22 cellular contexts compared by ENCODE assay signal in genomic region chr9:104882574-104882973, GRCh38. TPM values are rescaled to one million over a fixed set of nuclear protein-coding genes. Genes with fewer than 3 reads are reported as not detected.
A peak's percentile ranks its signal among the peaks of the same experiment; 100 is the strongest.
DNase-seq lines count a peak whose midpoint lies in the region; ATAC-seq, FAIRE-seq and TF ChIP-seq lines count a peak whose summit lies in the region.
"Had no signal": no experiment of that assay in that cellular context is flagged by ENCODE, and none has a peak within 500 bp of the region (broad histone marks: within the 10 kb centered on the region; RNA-seq: fewer than 3 reads in every experiment).

No MANE protein-coding gene starts in this region.

- peak overlapping the region; percentile 12 for H3K27ac Mint-ChIP-seq in CD4-positive, alpha-beta T cell
- H3K27ac Mint-ChIP-seq: HFFc6 had no signal

- no peaks in the 10 kb centered on the region for H3K9me3 Mint-ChIP-seq in CD4-positive, alpha-beta T cell
- H3K9me3 Mint-ChIP-seq: HFFc6 had no signal

- POLR2A ChIA-PET in CD4-positive, alpha-beta T cell (lab: Charles Lee) = no interaction called here
- POLR2A ChIA-PET in HEK293 (lab: Yijun Ruan, JAX) = no interaction called here
- POLR2A ChIA-PET in H1 (lab: Charles Lee; ENCODE audit: partially characterized antibody) = interaction anchor here (1.2 to 1.3 kb wide), 2 partner anchors 19 to 44 kb away, joined by 4 to 5 read pairs; no protein-coding TSS in a partner anchor

- H2BK5ac ChIP-seq in H1 (ENCODE audit: low read depth, low read length) = no peak overlapping the region

- H3K4ac ChIP-seq in H1 (replicated peaks; ENCODE audit: insufficient read length, low read depth, low read length) = no peak overlapping the region

- H4K91ac ChIP-seq in H1 (replicated peaks; ENCODE audit: insufficient read length, low read length) = no peak overlapping the region

- no peak overlapping the region for H4K5ac ChIP-seq in H1 (ENCODE audit: insufficient read length, low read depth, low read length)

- peaks cover 80% of the 10 kb centered on the region for H3K36me3 Mint-ChIP-seq in CD4-positive, alpha-beta T cell (ENCODE audit: low read depth)

- H2AK5ac ChIP-seq in H1 (ENCODE audit: low read depth, low read length) = no peak overlapping the region

- no peak overlapping the region for H3K4me3 Mint-ChIP-seq in CD4-positive, alpha-beta T cell
- H3K4me3 Mint-ChIP-seq: HFFc6 had no signal

- no peaks in the 10 kb centered on the region for H3K9me3 ChIP-seq in CD4-positive, alpha-beta T cell (ENCODE audit: control insufficient read depth, low read length)
- H3K9me3 ChIP-seq in HEK293 (ENCODE audit: control insufficient read depth, insufficient read depth, low read depth, low read length) = no peaks in the 10 kb centered on the region
- H3K9me3 ChIP-seq in H1 (ENCODE audit: insufficient read depth in 2 of 2, low read depth in 1 of 2, low read length in 1 of 2) = no peaks in the 10 kb centered on the region
- no peaks in the 10 kb centered on the region for H3K9me3 ChIP-seq in ovary
- H3K9me3 ChIP-seq in testis = no peaks in the 10 kb centered on the region

- H3K27ac ChIP-seq in CD4-positive, alpha-beta T cell (ENCODE audit: low read depth, low read length) = no peak overlapping the region
- H3K27ac ChIP-seq in HEK293 (ENCODE audit: extremely low read depth, low read depth, low read length) = no peak overlapping the region
- H3K27ac ChIP-seq in H1 (ENCODE audit: low read depth, low read length) = no peak overlapping the region
- H3K27ac ChIP-seq in ovary = no peak overlapping the region
- H3K27ac ChIP-seq in testis = no peak overlapping the region
- H3K27ac ChIP-seq: HL-60 had no signal

- 0 out of 2 replicates have a peak overlapping the region, but pooled peaks have one; percentile 54 for H2BK12ac ChIP-seq in H1 (ENCODE audit: low read depth, low read length)

- no peaks in the 10 kb centered on the region for H3K23me2 ChIP-seq in H1 (ENCODE audit: low read depth, low read length)

- intact Hi-C loops in CD4-positive, alpha-beta T cell (cut with DNase I, micrococcal nuclease) = no loop called here
- intact Hi-C loops in ovary (cut with DNase I) = no loop called here
- intact Hi-C loops in testis (cut with DNase I; ENCODE audit: low total_unique reads) = no loop called here

- H2AFZ ChIP-seq in H1 (ENCODE audit: low read length) = no peak overlapping the region

- H2BK120ac ChIP-seq in H1 (replicated peaks; ENCODE audit: low read depth, low read length) = no peak overlapping the region

- TF ChIP-seq CTCF in CD4-positive, alpha-beta T cell (IDR thresholded peaks at IDR 0.05) = no peak
- TF ChIP-seq CTCF in HEK293 (tag by site-specific recombination; IDR thresholded peaks at IDR 0.05) (no peak), H1 (IDR thresholded peaks at IDR 0.05; ENCODE audit: control extremely low read depth in 1 of 3, insufficient read depth in 1 of 3, low read depth in 1 of 3, low read length in 3 of 3) (no peak), ovary (IDR thresholded peaks at IDR 0.05) (no peak), testis (IDR thresholded peaks at IDR 0.05) (no peak)

- no peak for TF ChIP-seq POLR2A in H1 (IDR thresholded peaks at IDR 0.05; ENCODE audit: control extremely low read depth in 1 of 2, low read depth in 2 of 2, low read length in 2 of 2)
- TF ChIP-seq POLR2A in ovary (IDR thresholded peaks at IDR 0.05) = no peak
- TF ChIP-seq POLR2A in testis (IDR thresholded peaks at IDR 0.05) = no peak

- H3K79me2 ChIP-seq in H1 (ENCODE audit: control insufficient read depth in 1 of 2, insufficient read depth in 2 of 2, low read length in 2 of 2) = no peaks in the 10 kb centered on the region

- no peak overlapping the region for H4K8ac ChIP-seq in H1 (ENCODE audit: extremely low read depth, insufficient read depth, low read length)

- no peak overlapping the region for H2BK15ac ChIP-seq in H1 (ENCODE audit: low read length)

- no peak overlapping the region for H3K14ac ChIP-seq in H1 (ENCODE audit: insufficient read length)

- no peak overlapping the region for H3K56ac ChIP-seq in H1 (replicated peaks; ENCODE audit: insufficient read length, low read depth, low read length)

- no peaks in the 10 kb centered on the region for H3K27me3 ChIP-seq in CD4-positive, alpha-beta T cell (ENCODE audit: control insufficient read depth, insufficient read depth, low read length)
- H3K27me3 ChIP-seq in H1 (replicated peaks in 1 of 4; ENCODE audit: control insufficient read depth in 3 of 4, extremely low read depth in 1 of 4, insufficient read depth in 3 of 4, low read length in 3 of 4) (no peaks in the 10 kb centered on the region), ovary (no peaks in the 10 kb centered on the region), testis (no peaks in the 10 kb centered on the region)
- H3K27me3 ChIP-seq: BLaER1 treated with 17β-estradiol and CSF1 and Interleukin-3, amounts not matched to agents 10 nM and 100 nM had no signal

- no peak for TF ChIP-seq RAD21 in H1 (IDR thresholded peaks at IDR 0.05 in 1 of 2, conservative IDR thresholded peaks at IDR 0.05 in 1 of 2; ENCODE audit: low read depth in 2 of 2, low read length in 2 of 2)

- no peak for ATAC-seq in CD4-positive, alpha-beta T cell (ENCODE audit: poor library complexity)
- ATAC-seq in HG02588 (IDR thresholded peaks at IDR 0.05; ENCODE audit: unreplicated experiment) (no peak), GM21825 (IDR thresholded peaks at IDR 0.05; ENCODE audit: unreplicated experiment) (no peak)
- ATAC-seq: PC-3 had no signal

- 0 out of 2 replicates have a peak overlapping the region, but pooled peaks have one; percentile 64 for H2BK20ac ChIP-seq in H1 (ENCODE audit: low read length)

- H3K27me3 Mint-ChIP-seq in CD4-positive, alpha-beta T cell = no peaks in the 10 kb centered on the region

- H3K18ac ChIP-seq in H1 (ENCODE audit: extremely low read depth, low read length) = no peak overlapping the region

- CTCF ChIA-PET in CD4-positive, alpha-beta T cell (lab: Charles Lee) = no interaction called here
- CTCF ChIA-PET in HEK293 (lab: Yijun Ruan, JAX) = interaction anchor here (0.6 kb wide), 2 partner anchors 20 to 478 kb away, joined by 3 to 5 read pairs; no protein-coding TSS in a partner anchor
- CTCF ChIA-PET in H1 (lab: Charles Lee; ENCODE audit: partially characterized antibody) = interaction anchor here (0.8 to 2.2 kb wide), 4 partner anchors 14 to 44 kb away, joined by 3 to 7 read pairs (median 3); no protein-coding TSS in a partner anchor

- H3K4me1 ChIP-seq in HEK293 (ENCODE audit: control insufficient read depth, insufficient read depth, low read length) (no peaks in the 10 kb centered on the region), H1 (replicated peaks in 1 of 4; ENCODE audit: control insufficient read depth in 3 of 4, insufficient read depth in 4 of 4, low read length in 3 of 4) (peaks cover 4 to 30% (median 20%) of the 10 kb centered on the region in 4 experiments), ovary (ENCODE audit: insufficient read depth) (peaks cover 6% of the 10 kb centered on the region), testis (no peaks in the 10 kb centered on the region)

- H3K36me3 ChIP-seq in HEK293 (ENCODE audit: control insufficient read depth in 2 of 2, insufficient read depth in 1 of 2, low read length in 2 of 2) (no peaks in the 10 kb centered on the region), H1 (ENCODE audit: control insufficient read depth in 2 of 4, insufficient read depth in 4 of 4, low read length in 3 of 4) (0 out of 8 replicates have a peak, but pooled peaks cover 0 to 3% (median 1%) of the 10 kb centered on the region in 4 experiments), ovary (no peaks in the 10 kb centered on the region), testis (ENCODE audit: low read depth, missing control alignments) (no peaks in the 10 kb centered on the region)

- H4K20me1 ChIP-seq in H1 (replicated peaks in 1 of 2; ENCODE audit: control insufficient read depth in 1 of 2, insufficient read depth in 2 of 2, low read length in 2 of 2) = no peaks in the 10 kb centered on the region

- H3K4me1 Mint-ChIP-seq in CD4-positive, alpha-beta T cell (ENCODE audit: low read depth) = no peaks in the 10 kb centered on the region

- no peaks in the 10 kb centered on the region for H3K79me1 ChIP-seq in H1 (ENCODE audit: low read depth, low read length)

- TF ChIP-seq EP300 in H1 (IDR thresholded peaks at IDR 0.05; ENCODE audit: borderline replicate concordance in 1 of 2, low read depth in 2 of 2, low read length in 2 of 2) (no peak), ovary (IDR thresholded peaks at IDR 0.05) (no peak)

- H3K9ac ChIP-seq in H1 (replicated peaks in 1 of 4; ENCODE audit: extremely low read depth in 1 of 4, low read depth in 3 of 4, low read length in 3 of 4) = no peak overlapping the region

- no peak for FAIRE-seq in H1 (lab: Jason Lieb, UNC)
- FAIRE-seq: H54 had no signal

- no peak overlapping the region for H3K23ac ChIP-seq in H1 (ENCODE audit: insufficient read length)

- no peak for DNase-seq in CD4-positive, alpha-beta T cell
- peak; percentile 46 to 70 for DNase-seq in NCI-H446 (lab: John Stamatoyannopoulos, UW)
- no peak for DNase-seq in H1 (ENCODE audit: low read depth in 1 of 2, low spot score in 2 of 2)
- no peak for DNase-seq in ovary
- DNase-seq in testis = no peak
- DNase-seq: DND-41, HFFc6, IMR-90, NCI-H1048, NCI-H146, NCI-H2081 treated with DMSO at 0.1 percent for 48 hours, NCI-H345, NCI-H748 treated with DMSO at 0.1 percent for 48 hours, PC-3, RPMI8226, SIG-M5 had no signal

- H3K4me2 ChIP-seq in H1 (ENCODE audit: insufficient read depth in 1 of 2, low read depth in 2 of 2, low read length in 2 of 2) = no peak overlapping the region

- H3K4me3 ChIP-seq in HEK293 (ENCODE audit: low read depth, low read length) = no peak overlapping the region
- no peak overlapping the region for H3K4me3 ChIP-seq in H1 (ENCODE audit: extremely low read depth in 1 of 4, insufficient read depth in 2 of 4, low read depth in 3 of 4, low read length in 4 of 4)
- H3K4me3 ChIP-seq in ovary = no peak overlapping the region
- H3K4me3 ChIP-seq in testis = no peak overlapping the region
- H3K4me3 ChIP-seq: BLaER1 treated with 17β-estradiol and CSF1 and Interleukin-3, amounts not matched to agents 10 nM and 100 nM had no signal

TF ChIP-seq in H1, 55 proteins besides CTCF, POLR2A, EP300 and RAD21 (continues in another document):
- TF ChIP-seq BRCA1 (IDR thresholded peaks at IDR 0.05; ENCODE audit: low read depth, low read length) = no peak

RNA-seq across cellular contexts. Expression of gene ABCA1, which starts 45.4 kb away (rescaled TPM):
- total RNA-seq in CD4-positive, alpha-beta T cell = 10 to 100 TPM; 14.1 to 16.9 TPM
- total RNA-seq in H1 (2021; fragmentation: NEBNext Ultra II Directional; extraction: Animal tissue kit (Norgen Biotek cat#: 25700)) = 7.8 and 8.5 TPM in 2 replicates
- polyA plus RNA-seq in H1 (2011; rRNA removed) (6.9 and 7.3 TPM in 2 replicates), ovary (10 to 100 TPM in 1 of 2 donors, 1 to 10 TPM in 1; 7.4 to 12.9 TPM), testis (ENCODE audit: insufficient read depth, low read depth, low replicate concordance) (8.5 TPM)
- 5.2 TPM for polyA plus RNA-seq in H1 (2011; cell fraction: cytosol; rRNA removed)
- 11.8 TPM for polyA plus RNA-seq in H1 (2011; cell fraction: nucleus; rRNA removed)
- polyA plus RNA-seq in H1 (2012, experiment 1 of 2) = 4.0 to 4.8 TPM (median 4.2 TPM) in 4 replicates
- polyA plus RNA-seq in H1 (2012, experiment 2 of 2) = 0.33 TPM
- polyA plus RNA-seq in H1 (2013, experiment 1 of 2) = 1.7 TPM
- 1.1 TPM for polyA plus RNA-seq in H1 (2013, experiment 2 of 2)
- polyA minus RNA-seq in H1 (2011; rRNA and poly(A)+ RNA removed) = 82.4 and 99.2 TPM in 2 replicates
- polyA minus RNA-seq in H1 (2011; cell fraction: cytosol; rRNA and poly(A)+ RNA removed) = 19.4 TPM
- 45.3 TPM for polyA minus RNA-seq in H1 (2011; cell fraction: nucleus; rRNA and poly(A)+ RNA removed)
- total RNA-seq in ovary (10 to 100 TPM in 6 of 7 donors, 1 to 10 TPM in 1; 7.9 to 24.5 (median 19.4) TPM), testis (10 to 100 TPM; 42.0 to 57.9 TPM)

Comparison
In these comparisons a context has a peak if more than half of its experiments do, and no peak if none do; other contexts are left out.
1. DNase-seq: peak in NCI-H446 (2 of 2); none in CD4-positive, alpha-beta T cell (0 of 10), H1 (0 of 2), ovary (0 of 5) and testis (single experiment).